In the genomic region with DNA sequence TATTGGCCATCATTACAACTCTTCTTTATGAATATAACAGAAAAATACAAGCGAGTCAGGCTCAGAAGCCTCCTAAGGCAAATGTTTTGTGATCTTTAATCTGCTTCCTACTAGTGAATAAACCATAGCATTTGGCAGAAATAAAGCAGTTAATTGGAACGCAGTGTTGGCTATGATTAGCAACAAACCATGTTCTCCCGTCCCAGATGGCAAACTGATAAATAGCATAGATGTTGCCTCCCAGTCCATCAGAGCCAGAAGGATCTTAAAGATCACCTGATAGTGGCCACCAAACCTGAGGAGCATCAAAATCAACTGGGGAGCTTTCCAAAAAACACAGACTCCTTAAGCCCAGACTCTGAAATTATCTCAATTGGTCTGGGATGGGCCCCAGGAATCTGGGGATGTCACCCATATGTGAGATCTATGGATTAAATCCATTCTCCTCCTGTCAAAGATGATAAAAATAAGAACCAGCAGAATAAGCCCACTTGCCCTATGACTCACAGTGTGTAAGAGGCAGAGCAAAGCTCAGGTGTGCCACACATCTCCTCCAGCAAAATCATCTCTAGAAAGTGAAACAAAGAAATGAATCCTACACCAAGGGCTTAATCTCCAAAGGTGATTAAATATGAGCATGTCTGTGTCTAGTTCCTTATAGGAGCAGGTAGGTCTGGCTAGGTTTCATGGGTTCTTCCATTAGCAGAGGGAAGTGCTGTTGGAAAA, we compare ENCODE assay signal across 18 cellular contexts.
"Had no signal": no experiment of that assay in that cellular context is flagged by ENCODE, and none has a peak within 500 bp of the region (broad histone marks: within the 10 kb centered on the region; RNA-seq: fewer than 3 reads in every experiment).

No MANE protein-coding gene starts in this region.

- ATAC-seq: activated CD4-positive, alpha-beta T cell treated with anti-CD3 and anti-CD28 coated beads for 36 hours; activated CD8-positive, alpha-beta memory T cell treated with anti-CD3 and anti-CD28 coated beads, Interleukin-2, amount 10 ng/mL, durations not matched to agents 7 days and 5 days; effector memory CD8-positive, alpha-beta T cell; gastrocnemius medialis; heart left ventricle; left lung; WTC11 had no signal

- H3K4me3 ChIP-seq: breast epithelium, gastrocnemius medialis, heart left ventricle, left lung, tibial artery had no signal

- H3K4me1 ChIP-seq: breast epithelium, left lung, tibial artery had no signal

- H3K27me3 ChIP-seq: breast epithelium, gastrocnemius medialis, heart left ventricle, left lung, tibial artery had no signal

- H3K9me3 ChIP-seq: breast epithelium, gastrocnemius medialis, heart left ventricle, left lung, tibial artery had no signal

- DNase-seq: activated CD4-positive, alpha-beta T cell treated with anti-CD3 and anti-CD28 coated beads for 36 hours; activated CD4-positive, alpha-beta T cell treated with anti-CD3 and anti-CD28 coated beads, Interleukin-2, amount 50 U/mL, for 48 hours; activated CD8-positive, alpha-beta memory T cell treated with anti-CD3 and anti-CD28 coated beads, Interleukin-2, amount 10 ng/mL, durations not matched to agents 7 days and 5 days; activated naive CD4-positive, alpha-beta T cell treated with anti-CD3 and anti-CD28 coated beads, Interleukin-2, amount 10 ng/mL, durations not matched to agents 7 days and 5 days; activated T-cell treated with anti-CD3 and anti-CD28 coated beads, Interleukin-2, amount 50 U/mL, for 1 hour; aorta; effector memory CD8-positive, alpha-beta T cell; gastrocnemius medialis; heart left ventricle; kidney; left lung; stimulated activated CD4-positive, alpha-beta T cell treated with anti-CD3 and anti-CD28 coated beads, Interleukin-12 subunit alpha, Interleukin-12 subunit beta, amount 100 ng/mL, for 4 hours; stimulated activated CD4-positive, alpha-beta T cell treated with anti-CD3 and anti-CD28 coated beads, Interleukin-2, amount 100 ng/mL, for 24 hours; stimulated activated naive CD4-positive, alpha-beta T cell treated with Interleukin-2 at 50 U/mL for 16 hours; substantia nigra; tibial artery had no signal

- H3K36me3 ChIP-seq: breast epithelium, gastrocnemius medialis, heart left ventricle, left lung, tibial artery had no signal

- H3K27ac ChIP-seq: breast epithelium, gastrocnemius medialis, heart left ventricle, left lung, tibial artery had no signal
